27 cellular contexts compared by ENCODE assay signal in the genomic region with DNA sequence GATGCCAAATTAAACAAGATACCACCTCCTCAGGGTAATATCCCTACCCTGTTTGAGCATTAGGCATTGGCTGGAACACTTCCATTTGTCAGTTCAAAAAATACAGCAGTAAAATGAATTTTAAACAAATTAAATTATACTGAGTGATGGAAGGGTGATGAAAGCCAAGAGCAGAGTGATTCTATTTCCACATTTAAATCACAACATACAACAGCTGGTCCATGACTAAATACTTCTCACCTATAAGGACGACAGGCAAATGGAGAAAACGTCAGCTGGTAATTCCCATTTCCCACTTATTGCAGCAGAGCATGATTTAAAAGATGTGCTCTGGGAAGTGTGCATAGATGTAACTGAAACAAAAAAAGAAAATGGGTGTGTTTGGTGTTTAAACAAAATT.
"Had no signal": no experiment of that assay in that cellular context is flagged by ENCODE, and none has a peak within 500 bp of the region (broad histone marks: within the 10 kb centered on the region; RNA-seq: fewer than 3 reads in every experiment).

No MANE protein-coding gene starts in this region.

- FAIRE-seq: urothelium cell line had no signal

- H3K27ac ChIP-seq: stomach, suprapubic skin, testis, thoracic aorta, thyroid gland, tibial artery, tibial nerve, transverse colon, upper lobe of left lung, upper lobe of right lung, uterus, vagina had no signal

- H3K4me3 ChIP-seq: stomach, suprapubic skin, testis, thoracic aorta, thyroid gland, tibial artery, tibial nerve, transverse colon, upper lobe of left lung, upper lobe of right lung, uterus, vagina had no signal

- H3K9me3 ChIP-seq: stomach, suprapubic skin, testis, thoracic aorta, thyroid gland, tibial artery, tibial nerve, transverse colon, upper lobe of left lung, upper lobe of right lung, uterus, vagina had no signal

- ATAC-seq: stimulated activated effector memory CD8-positive, alpha-beta T cell treated with anti-CD3 and anti-CD28 coated beads, Interleukin-12 subunit alpha, Interleukin-12 subunit beta, amount 100 ng/mL, for 72 hours; stimulated activated memory B cell treated with anti-CD40 and anti-IgM and Interleukin-4, amounts not matched to agents 10 μg/mL and 1 μg/mL and 100 μg/mL, for 72 hours; stimulated activated naive B cell treated with anti-CD40 and anti-IgM and Interleukin-4, amounts not matched to agents 10 μg/mL and 1 μg/mL and 100 μg/mL, for 72 hours; stimulated activated naive CD8-positive, alpha-beta T cell treated with anti-CD3 and anti-CD28 coated beads, Interleukin-15, amount 100 ng/mL, for 72 hours; stimulated activated naive CD8-positive, alpha-beta T cell treated with anti-CD3 and anti-CD28 coated beads, Interleukin-15, Interleukin-2, amounts not matched to agents 100 U/mL and 50 U/mL, for 24 hours; upper lobe of right lung had no signal

- DNase-seq: stimulated activated CD4-positive, alpha-beta T cell treated with anti-CD3 and anti-CD28 coated beads, Interleukin-2, amount 100 ng/mL, for 48 hours; stimulated activated CD4-positive, alpha-beta T cell treated with anti-CD3 and anti-CD28 coated beads, Interleukin-4, amount 100 ng/mL, for 1 hour; stimulated activated CD4-positive, alpha-beta T cell treated with anti-CD3 and anti-CD28 coated beads, Interleukin-4, amount 100 ng/mL, for 24 hours; stimulated activated CD4-positive, alpha-beta T cell treated with anti-CD3 and anti-CD28 coated beads, Interleukin-4, amount 100 ng/mL, for 4 hours; stimulated activated CD8-positive, alpha-beta memory T cell treated with anti-CD3 and anti-CD28 coated beads, Interleukin-4, amount 100 ng/mL, for 48 hours; stimulated activated naive B cell treated with anti-CD40 and anti-IgM and Interleukin-4, amounts not matched to agents 10 μg/mL and 1 μg/mL and 100 μg/mL, for 72 hours; stimulated activated naive CD4-positive, alpha-beta T cell; stimulated activated naive CD4-positive, alpha-beta T cell treated with Interleukin-2 at 50 U/mL for 16 hours; stimulated activated naive CD8-positive, alpha-beta T cell treated with anti-CD3 and anti-CD28 coated beads, Interleukin-15, amount 100 ng/mL, for 72 hours; stimulated activated naive CD8-positive, alpha-beta T cell treated with anti-CD3 and anti-CD28 coated beads, Interleukin-15, Interleukin-2, amounts not matched to agents 100 U/mL and 50 U/mL, for 24 hours; stomach; substantia nigra; testis; thyroid gland; tibial artery; transverse colon; trophoblast cell; upper lobe of left lung; upper lobe of right lung; uterus had no signal

- H3K36me3 ChIP-seq: stomach, suprapubic skin, thoracic aorta, thyroid gland, tibial artery, tibial nerve, transverse colon, upper lobe of left lung, upper lobe of right lung, uterus, vagina had no signal

- H3K4me1 ChIP-seq: stomach, suprapubic skin, testis, thyroid gland, tibial artery, tibial nerve, transverse colon, upper lobe of left lung, upper lobe of right lung, uterus, vagina had no signal

- H3K27me3 ChIP-seq: stomach, suprapubic skin, testis, thyroid gland, tibial artery, tibial nerve, transverse colon, upper lobe of left lung, upper lobe of right lung, uterus, vagina had no signal
